Comparison of ENCODE assay signal across 22 cellular contexts in the genomic region with DNA sequence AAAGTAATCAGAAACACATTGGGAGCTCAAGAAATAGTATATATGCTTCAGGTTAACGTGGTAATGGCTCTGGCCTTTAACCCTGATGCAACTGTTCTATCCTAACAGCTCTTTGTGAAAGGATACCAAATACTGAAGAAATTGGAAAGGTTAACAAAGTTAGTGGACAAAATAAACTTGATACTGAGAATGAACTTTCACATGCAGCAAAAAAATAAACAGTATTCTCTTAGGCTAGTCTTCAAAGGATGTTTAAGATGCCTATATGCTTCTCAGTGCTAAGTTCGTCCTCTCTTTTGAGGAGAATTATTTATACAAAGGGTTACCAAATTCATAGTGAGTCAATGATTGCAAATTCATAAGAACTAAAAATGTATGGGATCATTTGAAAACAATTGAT.
"Had no signal": no experiment of that assay in that cellular context is flagged by ENCODE, and none has a peak within 500 bp of the region (broad histone marks: within the 10 kb centered on the region; RNA-seq: fewer than 3 reads in every experiment).

No MANE protein-coding gene starts in this region.

- H3K36me3 ChIP-seq: MG63, Peyer's patch, SJCRH30 had no signal

- H3K4me3 ChIP-seq: MG63, Peyer's patch, SJCRH30 had no signal

- DNase-seq: KBM-7, MG63, NCI-H1092, NCI-H1105 treated with DMSO at 0.1 percent for 48 hours, NCI-H1417 treated with DMSO at 0.1 percent for 48 hours, NCI-H146, NCI-H1694 treated with DMSO at 0.1 percent for 48 hours, NCI-H1930, NCI-H2081, NCI-H2107, NCI-H2227 treated with DMSO at 0.1 percent for 48 hours, NCI-H446, NCI-H510A, NCI-H524 treated with DMSO at 0.1 percent for 48 hours, NCI-H774, PC-3, Peyer's patch, SHP77 treated with DMSO at 0.1 percent for 48 hours, SJCRH30 had no signal

- H3K27me3 ChIP-seq: MG63, Peyer's patch, SJCRH30 had no signal

- ATAC-seq: PC-3, Right ventricle myocardium inferior, SK-N-SH treated with all-trans-retinoic acid at 6 μM for 48 hours had no signal

- H3K4me1 ChIP-seq: Peyer's patch had no signal

- H3K9me3 ChIP-seq: MG63, Peyer's patch, SJCRH30 had no signal

- H3K27ac ChIP-seq: HL-60, Peyer's patch, SJCRH30 had no signal
